In genomic region chr10:132562177-132562915, GRCh38 we compare ENCODE assay signal across 24 cellular contexts.
"Had no signal": no experiment of that assay in that cellular context is flagged by ENCODE, and none has a peak within 500 bp of the region (broad histone marks: within the 10 kb centered on the region; RNA-seq: fewer than 3 reads in every experiment).

No MANE protein-coding gene starts in this region.

- H3K9me3 ChIP-seq: body of pancreas, esophagus muscularis mucosa, left ventricle myocardium inferior, neutrophil, testis, vagina had no signal

- ATAC-seq: activated CD4-positive, CD25-positive, alpha-beta regulatory T cell treated with anti-CD3 and anti-CD28 coated beads, Interleukin-2, amount 50 U/mL, for 24 hours; activated CD8-positive, alpha-beta T cell treated with anti-CD3 and anti-CD28 coated beads, Interleukin-2, amount 10 ng/mL, durations not matched to agents 7 days and 5 days; activated naive CD8-positive, alpha-beta T cell treated with anti-CD3 and anti-CD28 coated beads, Interleukin-2, amount 50 U/mL, for 24 hours; body of pancreas; natural killer cell treated with Interleukin-12 subunit alpha and Interleukin-12 subunit beta and Interleukin-15 and Interleukin-18, amount 100 ng/mL, for 72 hours; sciatic nerve had no signal

- H3K27me3 Mint-ChIP-seq: activated naive CD8-positive, alpha-beta T cell treated with anti-CD3 and anti-CD28 coated beads, Interleukin-2, amount 50 U/mL, for 24 hours; type B pancreatic cell had no signal

- DNase-seq: activated CD4-positive, alpha-beta T cell treated with anti-CD3 and anti-CD28 coated beads, Interleukin-2, amount 50 U/mL, for 1 hour; activated CD8-positive, alpha-beta T cell treated with anti-CD3 and anti-CD28 coated beads, Interleukin-2, amount 10 ng/mL, durations not matched to agents 7 days and 5 days; activated gamma-delta T cell; activated naive CD4-positive, alpha-beta T cell treated with anti-CD3 and anti-CD28 coated beads, Interleukin-2, amount 50 U/mL, for 16 hours; activated naive CD8-positive, alpha-beta T cell treated with anti-CD3 and anti-CD28 coated beads, Interleukin-2, amount 50 U/mL, for 24 hours; body of pancreas; effector memory CD4-positive, alpha-beta T cell; hippocampal formation; left ventricle myocardium inferior; stimulated activated CD4-positive, alpha-beta T cell treated with anti-CD3 and anti-CD28 coated beads, Interleukin-2, amount 100 ng/mL, for 48 hours; stimulated activated naive CD4-positive, alpha-beta T cell; testis had no signal

- H3K36me3 ChIP-seq: cardiac muscle cell, esophagus muscularis mucosa, left ventricle myocardium inferior, vagina had no signal

- H3K27me3 ChIP-seq: body of pancreas, cardiac muscle cell, esophagus muscularis mucosa, neutrophil, testis, vagina had no signal

- H3K27ac ChIP-seq: body of pancreas, cardiac muscle cell, esophagus muscularis mucosa, left ventricle myocardium inferior, neutrophil, testis, vagina, VCaP had no signal

- H3K4me2 ChIP-seq: smooth muscle cell had no signal

- H3K4me1 ChIP-seq: testis had no signal

- H3K9me3 Mint-ChIP-seq: activated naive CD8-positive, alpha-beta T cell treated with anti-CD3 and anti-CD28 coated beads, Interleukin-2, amount 50 U/mL, for 24 hours; activated T-helper 1 cell treated with anti-CD3 and anti-CD28 coated beads, Interleukin-12 subunit alpha, Interleukin-12 subunit beta, Interleukin-2, Interleukin-4 antibody, amounts not matched to agents 30 ng/mL and 10 ng/mL and 1 ng/mL, durations not matched to agents 14 hours and 24 hours and 36 hours; natural killer cell treated with Interleukin-12 subunit alpha and Interleukin-12 subunit beta and Interleukin-15 and Interleukin-18, amount 100 ng/mL, for 72 hours; T-helper 2 cell treated with Interferon-gamma antibody and Interleukin-4, amounts not matched to agents 5 μg/mL and 100 μg/mL, for 36 hours; type B pancreatic cell had no signal

- H3K4me3 Mint-ChIP-seq: activated CD8-positive, alpha-beta T cell treated with anti-CD3 and anti-CD28 coated beads, Interleukin-2, amount 10 ng/mL, durations not matched to agents 7 days and 5 days; activated naive CD8-positive, alpha-beta T cell treated with anti-CD3 and anti-CD28 coated beads, Interleukin-2, amount 50 U/mL, for 24 hours; activated T-helper 1 cell treated with anti-CD3 and anti-CD28 coated beads, Interleukin-12 subunit alpha, Interleukin-12 subunit beta, Interleukin-2, Interleukin-4 antibody, amounts not matched to agents 30 ng/mL and 10 ng/mL and 1 ng/mL, durations not matched to agents 14 hours and 24 hours and 36 hours; T-helper 2 cell treated with Interferon-gamma antibody and Interleukin-4, amounts not matched to agents 5 μg/mL and 100 μg/mL, for 36 hours; type B pancreatic cell had no signal

- H3K4me3 ChIP-seq: body of pancreas, cardiac muscle cell, esophagus muscularis mucosa, left ventricle myocardium inferior, smooth muscle cell, testis, vagina had no signal

- H3K27ac Mint-ChIP-seq: activated CD8-positive, alpha-beta T cell treated with anti-CD3 and anti-CD28 coated beads, Interleukin-2, amount 10 ng/mL, durations not matched to agents 7 days and 5 days; activated naive CD8-positive, alpha-beta T cell treated with anti-CD3 and anti-CD28 coated beads, Interleukin-2, amount 50 U/mL, for 24 hours; activated T-helper 1 cell treated with anti-CD3 and anti-CD28 coated beads, Interleukin-12 subunit alpha, Interleukin-12 subunit beta, Interleukin-2, Interleukin-4 antibody, amounts not matched to agents 30 ng/mL and 10 ng/mL and 1 ng/mL, durations not matched to agents 14 hours and 24 hours and 36 hours; natural killer cell treated with Interleukin-12 subunit alpha and Interleukin-12 subunit beta and Interleukin-15 and Interleukin-18, amount 100 ng/mL, for 72 hours; T-helper 2 cell treated with Interferon-gamma antibody and Interleukin-4, amounts not matched to agents 5 μg/mL and 100 μg/mL, for 36 hours; type B pancreatic cell had no signal

- H3K36me3 Mint-ChIP-seq: natural killer cell treated with Interleukin-12 subunit alpha and Interleukin-12 subunit beta and Interleukin-15 and Interleukin-18, amount 100 ng/mL, for 72 hours; type B pancreatic cell had no signal
